8 cellular contexts compared by ENCODE assay signal in the genomic region with DNA sequence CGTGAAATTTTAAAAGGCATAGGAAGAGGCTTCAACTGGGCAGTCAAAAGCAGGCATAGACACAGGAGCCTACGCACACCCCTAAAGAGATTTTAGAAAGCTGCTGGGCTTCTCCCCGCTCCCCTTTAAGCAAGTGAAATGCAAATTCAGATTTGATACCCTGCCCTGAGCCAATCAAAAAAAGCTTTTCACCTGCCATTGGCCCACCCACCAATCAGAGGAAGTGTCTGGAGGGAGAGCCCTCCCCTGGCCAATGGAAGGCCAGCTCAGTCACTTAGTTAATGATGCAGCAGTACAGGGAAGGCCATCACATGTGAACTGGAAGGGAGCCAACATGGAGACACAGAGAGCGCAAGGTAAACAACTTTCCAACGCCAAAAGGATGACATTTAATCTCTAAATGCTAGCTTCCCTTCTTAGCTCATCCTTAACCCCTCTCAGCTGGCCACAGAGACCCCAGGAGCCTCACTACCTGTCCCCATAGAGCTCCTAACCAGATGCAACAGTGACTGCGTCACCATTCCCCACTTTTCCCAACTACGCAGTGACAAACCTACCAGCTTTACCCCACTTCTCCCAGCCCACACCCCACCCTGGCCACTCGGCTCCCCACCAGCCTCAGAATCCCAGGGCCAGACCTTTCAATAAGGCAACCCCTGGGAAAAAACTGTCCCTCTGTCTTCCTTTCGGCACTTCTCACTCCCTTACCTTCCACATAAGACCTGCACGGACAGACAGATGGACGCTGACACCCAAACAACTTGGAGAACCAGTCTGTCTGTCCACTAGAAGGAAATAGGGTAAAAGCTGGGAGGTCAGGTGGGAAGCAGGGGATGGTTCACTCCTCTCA.
DNase-seq lines count a peak whose midpoint lies in the region; ATAC-seq and TF ChIP-seq lines count a peak whose summit lies in the region.

No MANE protein-coding gene starts in this region.

- dilution Hi-C loops in mammary epithelial cell (cut with HindIII; ENCODE audit: low sequenced_read_pairs), result loop anchor here (5.0 kb wide), 1 partner anchor 49 kb away; no protein-coding TSS in a partner anchor

- H3K9me3 Mint-ChIP-seq in T-helper 2 cell treated with Interferon-gamma antibody and Interleukin-4, amounts not matched to agents 5 μg/mL and 100 μg/mL, for 36 hours, result no peaks in the 10 kb centered on the region
- H3K9me3 Mint-ChIP-seq in endothelial cell (ENCODE audit: unreplicated experiment), result no peaks in the 10 kb centered on the region

- in situ Hi-C loops in mammary epithelial cell (cut with MboI; ENCODE audit: low sequenced_read_pairs in 2 of 2), result loop anchor here in 1 of 2 donors (10.0 kb wide), 1 partner anchor 142 kb away; no protein-coding TSS in a partner anchor

- H3K4me1 ChIP-seq in BE2C, result no peaks in the 10 kb centered on the region
- peaks cover 22% of the 10 kb centered on the region for H3K4me1 ChIP-seq in mammary epithelial cell (ENCODE audit: insufficient read depth, low read length)

- H3K9me3 ChIP-seq in BE2C (no peaks in the 10 kb centered on the region), mammary epithelial cell (replicated peaks; ENCODE audit: insufficient read depth, low read length) (no peaks in the 10 kb centered on the region)

- H3K36me3 Mint-ChIP-seq in T-helper 2 cell treated with Interferon-gamma antibody and Interleukin-4, amounts not matched to agents 5 μg/mL and 100 μg/mL, for 36 hours (ENCODE audit: low read depth), result peaks cover 34% of the 10 kb centered on the region
- peaks cover 26% of the 10 kb centered on the region for H3K36me3 Mint-ChIP-seq in endothelial cell (ENCODE audit: low read depth, unreplicated experiment)

- H3K36me3 ChIP-seq in BE2C (no peaks in the 10 kb centered on the region), mammary epithelial cell (ENCODE audit: insufficient read depth, low read length) (peaks cover 4% of the 10 kb centered on the region)

- ATAC-seq in GM18909 (IDR thresholded peaks at IDR 0.05; ENCODE audit: poor library complexity, unreplicated experiment) (peak; percentile 71), HG03097 (IDR thresholded peaks at IDR 0.05; ENCODE audit: low FRiP score, unreplicated experiment) (peak; percentile 53), left colon (peak; percentile 73)

- peak overlapping the region; percentile 85 for H3K27ac Mint-ChIP-seq in T-helper 2 cell treated with Interferon-gamma antibody and Interleukin-4, amounts not matched to agents 5 μg/mL and 100 μg/mL, for 36 hours
- H3K27ac Mint-ChIP-seq in endothelial cell (ENCODE audit: unreplicated experiment), result no peak overlapping the region

- CTCF ChIA-PET in mammary epithelial cell (lab: Charles Lee; ENCODE audit: low non-redundant PET), result interaction anchor here (1.4 kb wide), 1 partner anchor 26 kb away, joined by 29 read pairs; no protein-coding TSS in a partner anchor

- DNase-seq in BE2C (peak; percentile 89), mammary epithelial cell (no peak), left colon (peak; percentile 86 to 96), endothelial cell (ENCODE audit: low spot score) (no peak)
- DNase-seq in T-helper 2 cell treated with Interferon-gamma antibody and Interleukin-4, amounts not matched to agents 5 μg/mL and 100 μg/mL, for 36 hours (ENCODE audit: low spot score), result peak; percentile 45
- peak; percentile 61 for DNase-seq in stimulated activated CD4-positive, alpha-beta T cell treated with anti-CD3 and anti-CD28 coated beads, Interleukin-4, amount 100 ng/mL, for 1 hour

- no peaks in the 10 kb centered on the region for H3K27me3 Mint-ChIP-seq in T-helper 2 cell treated with Interferon-gamma antibody and Interleukin-4, amounts not matched to agents 5 μg/mL and 100 μg/mL, for 36 hours (ENCODE audit: low read depth)
- peaks cover 5% of the 10 kb centered on the region for H3K27me3 Mint-ChIP-seq in endothelial cell (ENCODE audit: unreplicated experiment)

- no peak overlapping the region for H2AFZ ChIP-seq in mammary epithelial cell (ENCODE audit: low read depth, low read length)

- peaks cover 87% of the 10 kb centered on the region for H3K79me2 ChIP-seq in mammary epithelial cell (ENCODE audit: insufficient read depth, low read length)

- H4K20me1 ChIP-seq in mammary epithelial cell (ENCODE audit: insufficient read depth, low read length), result no peaks in the 10 kb centered on the region

- peak overlapping the region; percentile 90 for H3K4me3 Mint-ChIP-seq in T-helper 2 cell treated with Interferon-gamma antibody and Interleukin-4, amounts not matched to agents 5 μg/mL and 100 μg/mL, for 36 hours
- H3K4me3 Mint-ChIP-seq in endothelial cell (ENCODE audit: unreplicated experiment), result no peak overlapping the region

- no TSS peak for BruUV-seq in mammary epithelial cell (replicated peaks; lab: Mats Ljungman, UMichigan)

- intact Hi-C loops in mammary epithelial cell (cut with micrococcal nuclease), result no loop called here
- intact Hi-C loops in left colon (cut with DNase I, micrococcal nuclease), result no loop called here

- WGBS in mammary epithelial cell (ENCODE audit: low coverage, missing lambda C conversion rate), result 94% methylated on average over 10 of the region's 11 CpGs

- peaks cover 67% of the 10 kb centered on the region for H3K4me1 Mint-ChIP-seq in T-helper 2 cell treated with Interferon-gamma antibody and Interleukin-4, amounts not matched to agents 5 μg/mL and 100 μg/mL, for 36 hours (ENCODE audit: low read depth)
- peaks cover 52% of the 10 kb centered on the region for H3K4me1 Mint-ChIP-seq in endothelial cell (ENCODE audit: unreplicated experiment)

- peak overlapping the region; percentile 8 for H3K4me2 ChIP-seq in mammary epithelial cell (ENCODE audit: insufficient read depth, low read depth, low read length)

- H3K27ac ChIP-seq in mammary epithelial cell (ENCODE audit: insufficient read depth, low read depth, low read length), result peak overlapping the region; percentile 50

- H3K27me3 ChIP-seq in BE2C (no peaks in the 10 kb centered on the region), mammary epithelial cell (ENCODE audit: insufficient read depth, low read length) (no peaks in the 10 kb centered on the region)

- TF ChIP-seq CTCF in BE2C (IDR thresholded peaks at IDR 0.05; ENCODE audit: low read depth, low read length), result no peak
- TF ChIP-seq CTCF in mammary epithelial cell (conservative IDR thresholded peaks at IDR 0.05 in 1 of 2, IDR thresholded peaks at IDR 0.05 in 1 of 2; ENCODE audit: extremely low read depth in 1 of 2, insufficient read depth in 1 of 2, low read depth in 1 of 2, low read length in 2 of 2), result no peak
- TF ChIP-seq CTCF in endothelial cell (IDR thresholded peaks at IDR 0.05; ENCODE audit: unreplicated experiment), result no peak

- H3K9ac ChIP-seq in mammary epithelial cell (ENCODE audit: insufficient read depth, low read length), result no peak overlapping the region

- peak overlapping the region; percentile 75 for H3K4me3 ChIP-seq in BE2C (ENCODE audit: low read depth, low read length)
- H3K4me3 ChIP-seq in mammary epithelial cell (replicated peaks in 1 of 3; ENCODE audit: insufficient read depth in 1 of 3, low read depth in 2 of 3, low read length in 3 of 3), result peak overlapping the region in 1 of 3 experiments; percentile 26

Comparison
In these comparisons a context has a peak if more than half of its experiments do, and no peak if none do; other contexts are left out.
1. DNase-seq: peak in BE2C (single experiment), T-helper 2 cell treated with Interferon-gamma antibody and Interleukin-4, amounts not matched to agents 5 μg/mL and 100 μg/mL, for 36 hours (single experiment), left colon (2 of 2) and stimulated activated CD4-positive, alpha-beta T cell treated with anti-CD3 and anti-CD28 coated beads, Interleukin-4, amount 100 ng/mL, for 1 hour (single experiment); none in mammary epithelial cell (single experiment) and endothelial cell (single experiment).
2. Peak in every context shown above with its lines, with median percentiles within 50 percentile points of each other: ATAC-seq.